In genomic region chr9:134645607-134646365, GRCh38 we compare ENCODE assay signal across 12 cellular contexts. TPM values are rescaled to one million over a fixed set of nuclear protein-coding genes. Genes with fewer than 3 reads are reported as not detected.
DNase-seq lines count a peak whose midpoint lies in the region; ATAC-seq and TF ChIP-seq lines count a peak whose summit lies in the region.
"Had no signal": no experiment of that assay in that cellular context is flagged by ENCODE, and none has a peak within 500 bp of the region (broad histone marks: within the 10 kb centered on the region; RNA-seq: fewer than 3 reads in every experiment).

No MANE protein-coding gene starts in this region.

- no peak for TF ChIP-seq POLR2A in IMR-90 (IDR thresholded peaks at IDR 0.05; ENCODE audit: low read depth, low read length)

- intact Hi-C loops in IMR-90 (cut with micrococcal nuclease) (loop anchor here (2.0 to 10.0 kb wide), 3 partner anchors 15 to 481 kb away; partner anchors contain the start of gene RNU6ATAC), tibial artery (cut with DNase I; ENCODE audit: low total_unique reads) (loop anchor here (10.0 kb wide), 1 partner anchor 471 kb away; no protein-coding TSS in a partner anchor)

- 18% methylated on average over 4 of the region's 9 CpGs; no CpG with 5 or more reads in 1 of the 2 experiments for WGBS in IMR-90 (ENCODE audit: extremely low coverage in 2 of 2, insufficient read length in 1 of 2), 2 experiments

- BruUV-seq in IMR-90 (replicated peaks; lab: Mats Ljungman, UMichigan) = no TSS peak

- 0 out of 2 replicates have a peak overlapping the region, but pooled peaks have one; percentile 1 for H3K18ac ChIP-seq in IMR-90 (ENCODE audit: low read depth, low read length)

- H3K4me3 Mint-ChIP-seq in central memory CD8-positive, alpha-beta T cell = no peak overlapping the region

- peaks cover 37% of the 10 kb centered on the region for H3K36me3 ChIP-seq in IMR-90 (ENCODE audit: control insufficient read depth, insufficient read depth, low read length)
- H3K36me3 ChIP-seq in mucosa of rectum (ENCODE audit: control insufficient read depth in 2 of 2, insufficient read depth in 2 of 2, low read length in 2 of 2) = no peaks in the 10 kb centered on the region
- H3K36me3 ChIP-seq in tibial artery = no peaks in the 10 kb centered on the region

- H3K14ac ChIP-seq in IMR-90 (replicated peaks; ENCODE audit: low read depth, low read length) = peak overlapping the region; percentile 35

- dilution Hi-C loops in IMR-90 (cut with HindIII; ENCODE audit: low sequenced_read_pairs, unreplicated experiment) = no loop called here

- no peak overlapping the region for H3K56ac ChIP-seq in IMR-90 (ENCODE audit: extremely low read depth, insufficient read depth, low read length)

- no peaks in the 10 kb centered on the region for H3K4me1 Mint-ChIP-seq in central memory CD8-positive, alpha-beta T cell

- CTCF ChIA-PET in IMR-90 (lab: Yijun Ruan, JAX) = no interaction called here

- peak overlapping the region; percentile 55 for H3K27ac Mint-ChIP-seq in central memory CD8-positive, alpha-beta T cell (ENCODE audit: low read depth)

- peak overlapping the region; percentile 77 for H2BK5ac ChIP-seq in IMR-90 (ENCODE audit: low read depth, low read length, poor library complexity, severe bottlenecking)

- ATAC-seq in IMR-90 (ENCODE audit: low read depth) (no peak), HG03039 (IDR thresholded peaks at IDR 0.05; ENCODE audit: unreplicated experiment) (no peak)
- no peak for ATAC-seq in central memory CD8-positive, alpha-beta T cell (replicated peaks; ENCODE audit: extremely low read depth, poor library complexity, severe bottlenecking)

- peak overlapping the region; percentile 68 for H3K4ac ChIP-seq in IMR-90 (ENCODE audit: low read depth, low read length)

- peaks cover 0 to 57% of the 10 kb centered on the region in 2 experiments; a peak in 3 of 4 replicates for H3K79me1 ChIP-seq in IMR-90 (ENCODE audit: low read depth in 1 of 2, low read length in 2 of 2)

- H3K4me3 ChIP-seq in IMR-90 (ENCODE audit: insufficient read depth, low read depth, low read length) (no peak overlapping the region; the same call in 1 of the 2 replicates), mucosa of rectum (ENCODE audit: low read length in 2 of 2) (peak overlapping the region in 1 of 2 donors; percentile 15), tibial artery (peak overlapping the region; percentile 82 to 91)

- TF ChIP-seq CTCF in IMR-90 (conservative IDR thresholded peaks at IDR 0.05; ENCODE audit: low read depth, low read length) (no peak), tibial artery (IDR thresholded peaks at IDR 0.05) (no peak)

- H4K91ac ChIP-seq in IMR-90 (ENCODE audit: insufficient read depth, low read depth, low read length) = peak overlapping the region; percentile 63; the same call in 1 of the 2 replicates

- no peak overlapping the region for H2BK20ac ChIP-seq in IMR-90 (ENCODE audit: low read depth, low read length)

- H2AK5ac ChIP-seq in IMR-90 (ENCODE audit: low read depth, low read length) = peak overlapping the region; percentile 93

- H4K5ac ChIP-seq in IMR-90 (ENCODE audit: low read depth, low read length) = no peak overlapping the region

- peaks cover 38% of the 10 kb centered on the region for H3K4me1 ChIP-seq in IMR-90 (ENCODE audit: control insufficient read depth, insufficient read depth, low read length)
- H3K4me1 ChIP-seq in mucosa of rectum (ENCODE audit: control insufficient read depth in 2 of 2, insufficient read depth in 2 of 2, low read length in 2 of 2) = peaks cover 5 to 12% of the 10 kb centered on the region in 2 donors
- H3K4me1 ChIP-seq in tibial artery = peaks cover 0 to 76% (median 61%) of the 10 kb centered on the region in 4 donors

- no peaks in the 10 kb centered on the region for H3K36me3 Mint-ChIP-seq in central memory CD8-positive, alpha-beta T cell (ENCODE audit: insufficient read depth)

- H3K9me3 Mint-ChIP-seq in central memory CD8-positive, alpha-beta T cell = no peaks in the 10 kb centered on the region

- POLR2A ChIA-PET in IMR-90 (lab: Charles Lee; ENCODE audit: unreplicated experiment) = interaction anchor here (1.0 kb wide), 1 partner anchor 188 kb away, joined by 7 read pairs; no protein-coding TSS in a partner anchor

- peaks cover 74% of the 10 kb centered on the region for H4K20me1 ChIP-seq in IMR-90 (ENCODE audit: insufficient read depth, low read length)

- H2BK15ac ChIP-seq in IMR-90 (ENCODE audit: low read depth, low read length) = no peak overlapping the region; the same call in 2 of the 3 replicates

- H4K8ac ChIP-seq in IMR-90 (ENCODE audit: low read depth in 2 of 2, low read length in 2 of 2) = peak overlapping the region in 1 of 2 experiments; percentile 37; a peak in 2 of 4 replicates

- peaks cover 30% of the 10 kb centered on the region for H3K27me3 Mint-ChIP-seq in central memory CD8-positive, alpha-beta T cell

- H3K4me2 ChIP-seq in IMR-90 (ENCODE audit: low read depth, low read length) = peak overlapping the region; percentile 84

- H3K27me3 ChIP-seq in IMR-90 (ENCODE audit: control insufficient read depth, insufficient read depth, low read length) (no peaks in the 10 kb centered on the region), mucosa of rectum (ENCODE audit: control insufficient read depth in 2 of 2, insufficient read depth in 2 of 2, low read length in 2 of 2) (peaks cover 3 to 4% of the 10 kb centered on the region in 2 donors), tibial artery (no peaks in the 10 kb centered on the region)

- DNase-seq in IMR-90 (no peak), tibial artery (no peak), AG20443 (ENCODE audit: low spot score) (no peak), caudate nucleus (lab: John Stamatoyannopoulos, UW) (no peak)
- no peak for DNase-seq in central memory CD8-positive, alpha-beta T cell (ENCODE audit: low spot score in 2 of 2)
- DNase-seq: activated CD8-positive, alpha-beta memory T cell treated with anti-CD3 and anti-CD28 coated beads, Interleukin-2, amount 50 U/mL, for 4 hours; DMS 273 treated with DMSO at 0.1 percent for 48 hours; NCI-H1105 treated with DMSO at 0.1 percent for 48 hours; NCI-H510A treated with DMSO at 0.1 percent for 48 hours had no signal

- H2AFZ ChIP-seq in IMR-90 (replicated peaks; ENCODE audit: low read length, poor library complexity) = peak overlapping the region; percentile 82

- H2BK120ac ChIP-seq in IMR-90 (ENCODE audit: low read depth, low read length) = peak overlapping the region; percentile 16; the same call in 1 of the 2 replicates

- peak overlapping the region; percentile 84 for H2AK9ac ChIP-seq in IMR-90 (replicated peaks; ENCODE audit: low read depth, low read length, poor library complexity)

- peaks cover 37% of the 10 kb centered on the region for H3K9me1 ChIP-seq in IMR-90 (ENCODE audit: insufficient read depth, low read length)

- H3K9ac ChIP-seq in IMR-90 (ENCODE audit: low read depth, low read length) = peak overlapping the region; percentile 54
- H3K9ac ChIP-seq in mucosa of rectum (ENCODE audit: low read depth in 1 of 2, low read length in 2 of 2) = peak overlapping the region in 1 of 2 donors; percentile 5

- H3K9me3 ChIP-seq in IMR-90 (ENCODE audit: control insufficient read depth, insufficient read depth, low read length) (no peaks in the 10 kb centered on the region), mucosa of rectum (ENCODE audit: control insufficient read depth in 2 of 2, low read length in 2 of 2) (no peaks in the 10 kb centered on the region), tibial artery (no peaks in the 10 kb centered on the region)

- no peak for TF ChIP-seq RAD21 in IMR-90 (IDR thresholded peaks at IDR 0.05; ENCODE audit: low read length)

- in situ Hi-C loops in IMR-90 (cut with MboI; ENCODE audit: low sequenced_read_pairs) = no loop called here

- peak overlapping the region; percentile 66 for H3K23ac ChIP-seq in IMR-90 (ENCODE audit: low read depth, low read length)

- peak overlapping the region; percentile 87 for H3K27ac ChIP-seq in IMR-90 (ENCODE audit: insufficient read depth, low read length)
- peak overlapping the region; percentile 61 to 75 for H3K27ac ChIP-seq in mucosa of rectum (ENCODE audit: low read depth in 2 of 2, low read length in 2 of 2)
- peak overlapping the region; percentile 85 to 96 for H3K27ac ChIP-seq in tibial artery
- no peak overlapping the region for H3K27ac ChIP-seq in caudate nucleus (ENCODE audit: low read depth, low read length)

TF ChIP-seq in IMR-90, 13 proteins besides CTCF, POLR2A, EP300 and RAD21 (continues in another document):
- TF ChIP-seq FOS (IDR thresholded peaks at IDR 0.05; ENCODE audit: low read depth, low read length) (no peak), USF2 (IDR thresholded peaks at IDR 0.05; ENCODE audit: low read depth, low read length) (no peak), BHLHE40 (IDR thresholded peaks at IDR 0.05; ENCODE audit: low read depth, low read length) (no peak), CHD1 (IDR thresholded peaks at IDR 0.05; ENCODE audit: low read depth, low read length) (no peak), NFE2L2 (IDR thresholded peaks at IDR 0.05; ENCODE audit: low read depth, low read length) (no peak), RFX5 (IDR thresholded peaks at IDR 0.05; ENCODE audit: low read depth, low read length) (no peak), ELK1 (IDR thresholded peaks at IDR 0.05; ENCODE audit: borderline replicate concordance, low read depth, low read length) (no peak), CEBPB (IDR thresholded peaks at IDR 0.05; ENCODE audit: low read depth, low read length) (no peak), RCOR1 (IDR thresholded peaks at IDR 0.05; ENCODE audit: insufficient replicate concordance, low read length) (no peak), MXI1 (IDR thresholded peaks at IDR 0.05; ENCODE audit: borderline replicate concordance, low read depth, low read length) (no peak)

RNA-seq across cellular contexts. Expression of gene COL5A1, which starts 4.2 kb away (rescaled TPM):
- total RNA-seq in IMR-90 (2012; rRNA removed) = 19.2 and 21.1 TPM in 2 replicates
- polyA plus RNA-seq in IMR-90 (2012; rRNA removed) = 154 and 173 TPM in 2 replicates
- 95.5 and 194 TPM in 2 replicates for polyA plus RNA-seq in IMR-90 (2012; cell fraction: cytosol; rRNA removed)
- 391 and 419 TPM in 2 replicates for polyA plus RNA-seq in IMR-90 (2012; cell fraction: nucleus; rRNA removed; ENCODE audit: low replicate concordance)
- polyA plus RNA-seq: neural cell had no signal
